8 cellular contexts compared by ENCODE assay signal in genomic region chr14:64878775-64879634, GRCh38. TPM values are rescaled to one million over a fixed set of nuclear protein-coding genes. Genes with fewer than 3 reads are reported as not detected.
DNase-seq lines count a peak whose midpoint lies in the region; ATAC-seq, FAIRE-seq and TF ChIP-seq lines count a peak whose summit lies in the region.

No MANE protein-coding gene starts in this region.

- no peak overlapping the region for H3K27ac Mint-ChIP-seq in astrocyte (ENCODE audit: unreplicated experiment)

- no peaks in the 10 kb centered on the region for H3K9me3 Mint-ChIP-seq in astrocyte (ENCODE audit: unreplicated experiment)

- H3K36me3 Mint-ChIP-seq in astrocyte (ENCODE audit: low read depth, unreplicated experiment), result no peaks in the 10 kb centered on the region

- H3K27ac ChIP-seq in astrocyte (ENCODE audit: low read depth, low read length) (no peak overlapping the region), lower lobe of right lung (no peak overlapping the region), uterus (no peak overlapping the region)

- H3K4me3 ChIP-seq in astrocyte (ENCODE audit: insufficient read depth, low read depth, low read length) (no peak overlapping the region), lower lobe of right lung (peak overlapping the region; percentile 62), uterus (peak overlapping the region; percentile 30 to 37)

- peak; percentile 64 for DNase-seq in G401 (ENCODE audit: low spot score)
- DNase-seq in NCI-H1105 (lab: John Stamatoyannopoulos, UW), result peak; percentile 70
- DNase-seq in astrocyte (ENCODE audit: low read depth), result no peak
- no peak for DNase-seq in lower lobe of right lung
- DNase-seq in uterus, result no peak
- DNase-seq in AML-193 (lab: John Stamatoyannopoulos, UW), result no peak
- DNase-seq in GM19239 (ENCODE audit: insufficient read length, low spot score), result no peak

- H3K27me3 Mint-ChIP-seq in astrocyte (ENCODE audit: low read depth, unreplicated experiment), result peaks cover 64% of the 10 kb centered on the region

- no peak overlapping the region for H3K9ac ChIP-seq in astrocyte (ENCODE audit: low read length)

- no peak for FAIRE-seq in astrocyte (lab: Jason Lieb, UNC)
- FAIRE-seq in GM19239 (lab: Jason Lieb, UNC), result no peak

- intact Hi-C loops in lower lobe of right lung (cut with DNase I) (no loop called here), uterus (cut with DNase I; ENCODE audit: low total_unique reads) (no loop called here)

- H3K9me3 ChIP-seq in astrocyte (ENCODE audit: insufficient read depth, low read depth, low read length) (no peaks in the 10 kb centered on the region), lower lobe of right lung (no peaks in the 10 kb centered on the region), uterus (no peaks in the 10 kb centered on the region)

- H3K36me3 ChIP-seq in astrocyte (ENCODE audit: insufficient read depth, low read length) (no peaks in the 10 kb centered on the region), lower lobe of right lung (no peaks in the 10 kb centered on the region), uterus (no peaks in the 10 kb centered on the region)

- peak; percentile 33 to 42 for ATAC-seq in lower lobe of right lung
- no peak for ATAC-seq in HG02610 (IDR thresholded peaks at IDR 0.05; ENCODE audit: unreplicated experiment)

- in situ Hi-C loops in G401 (cut with HindIII; ENCODE audit: low sequenced_read_pairs), result no loop called here

- H3K4me1 ChIP-seq in astrocyte (ENCODE audit: insufficient read depth, low read length), result no peaks in the 10 kb centered on the region
- peaks cover 19% of the 10 kb centered on the region for H3K4me1 ChIP-seq in lower lobe of right lung
- no peaks in the 10 kb centered on the region for H3K4me1 ChIP-seq in uterus

- H3K4me3 Mint-ChIP-seq in astrocyte (ENCODE audit: unreplicated experiment), result peak overlapping the region; percentile 73

- no peak for TF ChIP-seq POLR2A in uterus (IDR thresholded peaks at IDR 0.05)

- TF ChIP-seq CTCF in astrocyte (IDR thresholded peaks at IDR 0.05; ENCODE audit: insufficient read depth, low read depth, low read length) (no peak), lower lobe of right lung (IDR thresholded peaks at IDR 0.05) (no peak), uterus (IDR thresholded peaks at IDR 0.05) (no peak)

- H3K27me3 ChIP-seq in astrocyte (ENCODE audit: insufficient read depth, low read length) (peaks cover 77% of the 10 kb centered on the region), lower lobe of right lung (ENCODE audit: low read depth) (peaks cover 47% of the 10 kb centered on the region), uterus (no peaks in the 10 kb centered on the region)

- H3K4me2 ChIP-seq in astrocyte (ENCODE audit: low read length), result peak overlapping the region; percentile 83

- peak overlapping the region; percentile 35 for H2AFZ ChIP-seq in astrocyte (ENCODE audit: low read depth, low read length)

- H3K4me1 Mint-ChIP-seq in astrocyte (ENCODE audit: low read depth, unreplicated experiment), result no peaks in the 10 kb centered on the region

- H3K79me2 ChIP-seq in astrocyte (ENCODE audit: insufficient read depth, low read length), result no peaks in the 10 kb centered on the region

- no peaks in the 10 kb centered on the region for H4K20me1 ChIP-seq in astrocyte (ENCODE audit: insufficient read depth, low read length)

RNA-seq across cellular contexts. Expression of gene SPTB, which starts 0.7 kb away (rescaled TPM):
- total RNA-seq in G401 (2014; rRNA removed; shearing (Covaris generic)), result not detected in 2 replicates
- 0.32 and 0.43 TPM in 2 replicates for total RNA-seq in astrocyte
- 2.5 TPM for total RNA-seq in lower lobe of right lung
- total RNA-seq in uterus, result 1 to 10 TPM in 3 of 4 donors, not detected in 1; 1.0 to 5.4 (median 4.6) TPM

RNA-seq across cellular contexts. Expression of gene CHURC1, which starts 35.2 kb away (rescaled TPM):
- total RNA-seq in G401 (2014; rRNA removed; shearing (Covaris generic)), result 51.0 and 64.1 TPM in 2 replicates
- total RNA-seq in astrocyte, result 45.3 and 48.1 TPM in 2 replicates
- total RNA-seq in lower lobe of right lung, result 72.6 TPM
- 100 to 1,000 TPM in 1 of 4 donors, 10 to 100 TPM in 3; 35.1 to 121 (median 62.4) TPM for total RNA-seq in uterus

Comparison
In these comparisons a context has a peak if more than half of its experiments do, and no peak if none do; other contexts are left out.
1. DNase-seq: peak in G401 (single experiment) and NCI-H1105 (single experiment); none in astrocyte (single experiment), lower lobe of right lung (single experiment), uterus (0 of 2), AML-193 (0 of 2) and GM19239 (single experiment).